ENCODE assay signal across 11 cellular contexts in genomic region chr3:116020495-116020894, GRCh38.
DNase-seq lines count a peak whose midpoint lies in the region; ATAC-seq and TF ChIP-seq lines count a peak whose summit lies in the region.
"Had no signal": no experiment of that assay in that cellular context is flagged by ENCODE, and none has a peak within 500 bp of the region (broad histone marks: within the 10 kb centered on the region; RNA-seq: fewer than 3 reads in every experiment).

No MANE protein-coding gene starts in this region.

- H3K79me2 ChIP-seq in hepatocyte: no peaks in the 10 kb centered on the region

- CTCF ChIA-PET in RWPE1 (lab: Yijun Ruan, JAX): no interaction called here
- CTCF ChIA-PET in activated CD8-positive, alpha-beta T cell treated with anti-CD3 and anti-CD28 coated beads, Interleukin-2, amount 10 ng/mL, durations not matched to agents 7 days and 5 days (lab: Charles Lee): no interaction called here

- H3K4me3 ChIP-seq in hepatocyte: no peak overlapping the region
- H3K4me3 ChIP-seq: psoas muscle had no signal

- TF ChIP-seq CTCF in hepatocyte (IDR thresholded peaks at IDR 0.05; ENCODE audit: poor library complexity): no peak
- TF ChIP-seq CTCF in RWPE1 (conservative IDR thresholded peaks at IDR 0.05; ENCODE audit: low read depth): no peak

- H4K20me1 ChIP-seq in hepatocyte (ENCODE audit: insufficient read depth, poor library complexity, severe bottlenecking): no peaks in the 10 kb centered on the region

- no peak overlapping the region for H3K27ac Mint-ChIP-seq in activated CD8-positive, alpha-beta T cell treated with anti-CD3 and anti-CD28 coated beads, Interleukin-2, amount 10 ng/mL, durations not matched to agents 7 days and 5 days

- DNase-seq in KBM-7 (peak; percentile 51), hepatocyte (ENCODE audit: low spot score) (no peak), RWPE1 (ENCODE audit: low spot score) (no peak), NCI-H187 treated with DMSO at 0.1 percent for 48 hours (lab: John Stamatoyannopoulos, UW) (no peak)
- DNase-seq in activated CD8-positive, alpha-beta T cell treated with anti-CD3 and anti-CD28 coated beads, Interleukin-2, amount 10 ng/mL, durations not matched to agents 7 days and 5 days: no peak
- DNase-seq: caudate nucleus, EL, psoas muscle had no signal

- no peak overlapping the region for H3K4me2 ChIP-seq in hepatocyte

- peaks cover 9% of the 10 kb centered on the region for H3K4me1 ChIP-seq in hepatocyte (ENCODE audit: insufficient read depth)
- H3K4me1 ChIP-seq: psoas muscle had no signal

- H3K27ac ChIP-seq in hepatocyte: peak overlapping the region; percentile 27
- H3K27ac ChIP-seq in RWPE1: no peak overlapping the region
- H3K27ac ChIP-seq: psoas muscle had no signal

- no peaks in the 10 kb centered on the region for H3K9me2 ChIP-seq in hepatocyte (replicated peaks; ENCODE audit: insufficient read depth)

- H3K27me3 ChIP-seq in hepatocyte: no peaks in the 10 kb centered on the region

- WGBS in hepatocyte (ENCODE audit: low lambda C conversion rate, missing lambda C conversion rate): 90% methylated on average over 4 of the region's 4 CpGs

- POLR2A ChIA-PET in RWPE1 (lab: Yijun Ruan, JAX; ENCODE audit: low non-redundant PET): no interaction called here
- POLR2A ChIA-PET in activated CD8-positive, alpha-beta T cell treated with anti-CD3 and anti-CD28 coated beads, Interleukin-2, amount 10 ng/mL, durations not matched to agents 7 days and 5 days (lab: Charles Lee): no interaction called here

- H3K4me3 Mint-ChIP-seq in activated CD8-positive, alpha-beta T cell treated with anti-CD3 and anti-CD28 coated beads, Interleukin-2, amount 10 ng/mL, durations not matched to agents 7 days and 5 days: no peak overlapping the region

- H2AFZ ChIP-seq in hepatocyte: no peak overlapping the region

- no peaks in the 10 kb centered on the region for H3K36me3 Mint-ChIP-seq in activated CD8-positive, alpha-beta T cell treated with anti-CD3 and anti-CD28 coated beads, Interleukin-2, amount 10 ng/mL, durations not matched to agents 7 days and 5 days (ENCODE audit: low read depth)

- H3K36me3 ChIP-seq in hepatocyte (replicated peaks; ENCODE audit: insufficient read depth, low read depth): no peaks in the 10 kb centered on the region

- no peaks in the 10 kb centered on the region for H3K9me3 Mint-ChIP-seq in activated CD8-positive, alpha-beta T cell treated with anti-CD3 and anti-CD28 coated beads, Interleukin-2, amount 10 ng/mL, durations not matched to agents 7 days and 5 days (ENCODE audit: insufficient read depth)

- in situ Hi-C loops in KBM-7 (cut with MboI; ENCODE audit: low pct_unique_long_range_greater_than_20kb, low sequenced_read_pairs): no loop called here

- H3K9me3 ChIP-seq in hepatocyte (ENCODE audit: low read depth): no peaks in the 10 kb centered on the region
- H3K9me3 ChIP-seq: psoas muscle had no signal

- no peaks in the 10 kb centered on the region for H3K4me1 Mint-ChIP-seq in activated CD8-positive, alpha-beta T cell treated with anti-CD3 and anti-CD28 coated beads, Interleukin-2, amount 10 ng/mL, durations not matched to agents 7 days and 5 days (ENCODE audit: low read depth)

- ATAC-seq in GM18508 (IDR thresholded peaks at IDR 0.05; ENCODE audit: insufficient read depth, unreplicated experiment) (peak; percentile 81), GM21723 (IDR thresholded peaks at IDR 0.05; ENCODE audit: unreplicated experiment) (peak; percentile 98), GM19467 (IDR thresholded peaks at IDR 0.05; ENCODE audit: unreplicated experiment) (no peak)
- no peak for ATAC-seq in activated CD8-positive, alpha-beta T cell treated with anti-CD3 and anti-CD28 coated beads, Interleukin-2, amount 10 ng/mL, durations not matched to agents 7 days and 5 days
- ATAC-seq: psoas muscle had no signal

- H3K27me3 Mint-ChIP-seq in activated CD8-positive, alpha-beta T cell treated with anti-CD3 and anti-CD28 coated beads, Interleukin-2, amount 10 ng/mL, durations not matched to agents 7 days and 5 days (ENCODE audit: low read depth): no peaks in the 10 kb centered on the region

Comparison
In these comparisons a context has a peak if more than half of its experiments do, and no peak if none do; other contexts are left out.
1. ATAC-seq: peak in GM18508 (single experiment) and GM21723 (single experiment); none in GM19467 (single experiment) and activated CD8-positive, alpha-beta T cell treated with anti-CD3 and anti-CD28 coated beads, Interleukin-2, amount 10 ng/mL, durations not matched to agents 7 days and 5 days (single experiment).